ENCODE assay signal across 8 cellular contexts in genomic region chr3:33440328-33440577, GRCh38. TPM values are rescaled to one million over a fixed set of nuclear protein-coding genes. Genes with fewer than 3 reads are reported as not detected.
DNase-seq lines count a peak whose midpoint lies in the region; TF ChIP-seq lines count a peak whose summit lies in the region.

A gene with protein sequence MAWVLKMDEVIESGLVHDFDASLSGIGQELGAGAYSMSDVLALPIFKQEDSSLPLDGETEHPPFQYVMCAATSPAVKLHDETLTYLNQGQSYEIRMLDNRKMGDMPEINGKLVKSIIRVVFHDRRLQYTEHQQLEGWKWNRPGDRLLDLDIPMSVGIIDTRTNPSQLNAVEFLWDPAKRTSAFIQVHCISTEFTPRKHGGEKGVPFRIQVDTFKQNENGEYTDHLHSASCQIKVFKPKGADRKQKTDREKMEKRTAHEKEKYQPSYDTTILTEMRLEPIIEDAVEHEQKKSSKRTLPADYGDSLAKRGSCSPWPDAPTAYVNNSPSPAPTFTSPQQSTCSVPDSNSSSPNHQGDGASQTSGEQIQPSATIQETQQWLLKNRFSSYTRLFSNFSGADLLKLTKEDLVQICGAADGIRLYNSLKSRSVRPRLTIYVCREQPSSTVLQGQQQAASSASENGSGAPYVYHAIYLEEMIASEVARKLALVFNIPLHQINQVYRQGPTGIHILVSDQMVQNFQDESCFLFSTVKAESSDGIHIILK (minus strand): TSS chr3:33440405. CDS start chr3:33439848, 557 bp downstream.

- H3K36me3 ChIP-seq in NT2/D1 (ENCODE audit: insufficient read depth, insufficient read length, low read length) (no peaks in the 10 kb centered on the region), liver (ENCODE audit: control insufficient read depth in 4 of 4, insufficient read depth in 3 of 4, low read depth in 1 of 4, low read length in 3 of 4) (no peaks in the 10 kb centered on the region)

- DNase-seq in Caki2 (ENCODE audit: low read depth) (no peak), NT2/D1 (ENCODE audit: low read depth, low spot score) (no peak), cardiac fibroblast (ENCODE audit: low read depth in 2 of 2) (no peak), NCI-H446 treated with DMSO at 0.1 percent for 48 hours (lab: John Stamatoyannopoulos, UW) (no peak), DMS53 treated with DMSO at 0.1 percent for 48 hours (lab: John Stamatoyannopoulos, UW; ENCODE audit: unreplicated experiment) (no peak), hepatic stellate cell (ENCODE audit: low spot score) (no peak)

- H3K9me3 ChIP-seq in NT2/D1 (ENCODE audit: insufficient read depth, low read length) = no peaks in the 10 kb centered on the region
- no peaks in the 10 kb centered on the region for H3K9me3 ChIP-seq in liver (ENCODE audit: control insufficient read depth in 4 of 4, low read length in 3 of 4)

- no peak for TF ChIP-seq RAD21 in liver (IDR thresholded peaks at IDR 0.05)

- in situ Hi-C loops in Caki2 (cut with HindIII; ENCODE audit: low pct_unique_long_range_greater_than_20kb, low sequenced_read_pairs) = no loop called here

- H3K27me3 ChIP-seq in NT2/D1 (ENCODE audit: insufficient read depth, insufficient read length) (no peaks in the 10 kb centered on the region), liver (ENCODE audit: control insufficient read depth in 4 of 4, insufficient read depth in 4 of 4, low read length in 3 of 4) (no peaks in the 10 kb centered on the region)

- no peaks in the 10 kb centered on the region for H3K4me1 ChIP-seq in NT2/D1 (ENCODE audit: insufficient read depth, insufficient read length)
- peaks cover 2 to 44% (median 23%) of the 10 kb centered on the region in 4 donors for H3K4me1 ChIP-seq in liver (ENCODE audit: control insufficient read depth in 4 of 4, insufficient read depth in 4 of 4, low read length in 3 of 4)

- H3K4me3 ChIP-seq in NT2/D1 (ENCODE audit: insufficient read length, low read depth) (peak within 1 kb of the TSS; percentile 98), cardiac fibroblast (replicated peaks in 1 of 2; ENCODE audit: low read depth in 2 of 2, low read length in 2 of 2) (peak within 1 kb of the TSS; percentile 89 to 95), liver (ENCODE audit: low read depth in 1 of 3, low read length in 3 of 3) (peak within 1 kb of the TSS; percentile 81 to 93 (median 83))

- 1% methylated on average over 36 of the region's 36 CpGs for WGBS in liver

- peak within 1 kb of the TSS; percentile 98 for H3K9ac ChIP-seq in NT2/D1 (ENCODE audit: insufficient read length, low read depth)
- peak within 1 kb of the TSS; percentile 83 to 93 for H3K9ac ChIP-seq in liver (ENCODE audit: low read depth in 1 of 2, low read length in 2 of 2)

- H3K27ac ChIP-seq in liver (ENCODE audit: low read depth in 1 of 2, low read length in 2 of 2) = peak within 1 kb of the TSS; percentile 98 to 99

- no peak for TF ChIP-seq CTCF in cardiac fibroblast (IDR thresholded peaks at IDR 0.05; ENCODE audit: low read depth, low read length)
- TF ChIP-seq CTCF in liver (IDR thresholded peaks at IDR 0.05; ENCODE audit: low read depth, low read length, missing input control) = no peak
- TF ChIP-seq CTCF in subcutaneous adipose tissue (IDR thresholded peaks at IDR 0.05; ENCODE audit: low read depth) = no peak

TF ChIP-seq in liver, 16 proteins besides CTCF, POLR2A, EP300 and RAD21:
- no peak for TF ChIP-seq NR2F2 (IDR thresholded peaks at IDR 0.05)
- peak in 1 of 2 donors; percentile 11 for TF ChIP-seq HNF4A (conservative IDR thresholded peaks at IDR 0.05)
- no peak for TF ChIP-seq TAF1 (conservative IDR thresholded peaks at IDR 0.05)
- TF ChIP-seq EGR1 (IDR thresholded peaks at IDR 0.05; ENCODE audit: low read depth in 2 of 2) = peak; percentile 91 to 99
- no peak for TF ChIP-seq ATF3 (IDR thresholded peaks at IDR 0.05)
- no peak for TF ChIP-seq YY1 (IDR thresholded peaks at IDR 0.05)
- TF ChIP-seq JUND (IDR thresholded peaks at IDR 0.05) = no peak
- TF ChIP-seq, protein P1, sequence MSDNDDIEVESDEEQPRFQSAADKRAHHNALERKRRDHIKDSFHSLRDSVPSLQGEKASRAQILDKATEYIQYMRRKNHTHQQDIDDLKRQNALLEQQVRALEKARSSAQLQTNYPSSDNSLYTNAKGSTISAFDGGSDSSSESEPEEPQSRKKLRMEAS (IDR thresholded peaks at IDR 0.05) = peak; percentile 39
- TF ChIP-seq, protein P2, sequence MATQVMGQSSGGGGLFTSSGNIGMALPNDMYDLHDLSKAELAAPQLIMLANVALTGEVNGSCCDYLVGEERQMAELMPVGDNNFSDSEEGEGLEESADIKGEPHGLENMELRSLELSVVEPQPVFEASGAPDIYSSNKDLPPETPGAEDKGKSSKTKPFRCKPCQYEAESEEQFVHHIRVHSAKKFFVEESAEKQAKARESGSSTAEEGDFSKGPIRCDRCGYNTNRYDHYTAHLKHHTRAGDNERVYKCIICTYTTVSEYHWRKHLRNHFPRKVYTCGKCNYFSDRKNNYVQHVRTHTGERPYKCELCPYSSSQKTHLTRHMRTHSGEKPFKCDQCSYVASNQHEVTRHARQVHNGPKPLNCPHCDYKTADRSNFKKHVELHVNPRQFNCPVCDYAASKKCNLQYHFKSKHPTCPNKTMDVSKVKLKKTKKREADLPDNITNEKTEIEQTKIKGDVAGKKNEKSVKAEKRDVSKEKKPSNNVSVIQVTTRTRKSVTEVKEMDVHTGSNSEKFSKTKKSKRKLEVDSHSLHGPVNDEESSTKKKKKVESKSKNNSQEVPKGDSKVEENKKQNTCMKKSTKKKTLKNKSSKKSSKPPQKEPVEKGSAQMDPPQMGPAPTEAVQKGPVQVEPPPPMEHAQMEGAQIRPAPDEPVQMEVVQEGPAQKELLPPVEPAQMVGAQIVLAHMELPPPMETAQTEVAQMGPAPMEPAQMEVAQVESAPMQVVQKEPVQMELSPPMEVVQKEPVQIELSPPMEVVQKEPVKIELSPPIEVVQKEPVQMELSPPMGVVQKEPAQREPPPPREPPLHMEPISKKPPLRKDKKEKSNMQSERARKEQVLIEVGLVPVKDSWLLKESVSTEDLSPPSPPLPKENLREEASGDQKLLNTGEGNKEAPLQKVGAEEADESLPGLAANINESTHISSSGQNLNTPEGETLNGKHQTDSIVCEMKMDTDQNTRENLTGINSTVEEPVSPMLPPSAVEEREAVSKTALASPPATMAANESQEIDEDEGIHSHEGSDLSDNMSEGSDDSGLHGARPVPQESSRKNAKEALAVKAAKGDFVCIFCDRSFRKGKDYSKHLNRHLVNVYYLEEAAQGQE (IDR thresholded peaks at IDR 0.05) = peak; percentile 41
- TF ChIP-seq HNF4G (IDR thresholded peaks at IDR 0.05) = no peak
- peak; percentile 65 for TF ChIP-seq FOXA1 (IDR thresholded peaks at IDR 0.05)
- no peak for TF ChIP-seq ZBTB33 (IDR thresholded peaks at IDR 0.05)
- TF ChIP-seq RXRA (IDR thresholded peaks at IDR 0.05) = no peak
- TF ChIP-seq SP1 (IDR thresholded peaks at IDR 0.05) = no peak
- TF ChIP-seq FOXA2 (IDR thresholded peaks at IDR 0.05) = no peak
- no peak for TF ChIP-seq GABPA (IDR thresholded peaks at IDR 0.05 in 1 of 2, conservative IDR thresholded peaks at IDR 0.05 in 1 of 2)

RNA-seq across cellular contexts. Expression of the gene that starts here (rescaled TPM):
- total RNA-seq in Caki2 (2014; rRNA removed; shearing (Covaris generic); ENCODE audit: low replicate concordance) = 22.4 and 25.9 TPM in 2 replicates
- total RNA-seq in liver (10 to 100 TPM; 15.7 to 36.9 TPM), subcutaneous adipose tissue (100 to 1,000 TPM in 1 of 4 donors, 10 to 100 TPM in 3; 45.4 to 123 (median 56.3) TPM)
- polyA plus RNA-seq in liver = 10 to 100 TPM in 1 of 2 donors, 1 to 10 TPM in 1; 6.8 to 17.4 TPM
